ENCODE assay signal across 2 cellular contexts in the genomic region with DNA sequence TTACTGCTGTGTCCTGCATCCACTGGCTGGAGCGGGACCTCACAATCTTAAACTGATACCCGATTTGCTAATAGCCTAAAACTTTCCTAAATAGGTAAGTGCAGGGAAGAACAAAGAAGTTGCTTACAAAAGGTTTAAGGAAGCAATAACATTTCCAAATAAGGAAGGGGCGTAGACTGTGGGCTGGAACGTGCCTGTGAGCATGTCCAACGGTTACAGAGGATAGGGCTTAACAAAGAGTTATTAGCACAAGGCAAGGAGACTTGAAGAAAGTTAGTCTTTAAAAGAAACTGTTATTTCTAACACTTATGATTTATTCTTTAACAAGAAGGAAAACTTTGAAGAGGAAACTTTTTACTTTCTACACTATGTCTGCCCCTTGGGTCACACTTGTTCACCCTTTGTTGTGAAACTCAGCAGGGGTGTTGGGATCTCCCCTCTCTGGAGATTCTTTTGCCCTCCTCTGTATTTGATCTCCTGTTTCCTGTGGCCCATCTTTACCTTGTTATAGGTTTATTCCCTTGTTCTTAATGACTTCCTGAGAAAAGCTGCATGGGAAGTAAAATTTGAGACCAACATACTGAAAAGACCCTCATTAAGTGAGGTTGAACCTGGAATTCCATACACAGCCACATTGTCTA.
TF ChIP-seq lines count a peak whose summit lies in the region.

No MANE protein-coding gene starts in this region.

TF ChIP-seq in HEK293, 187 proteins besides CTCF, POLR2A, EP300 and RAD21 (continued from another document):
- no peak for TF ChIP-seq BCL11B (tag by site-specific recombination; IDR thresholded peaks at IDR 0.05; ENCODE audit: low read depth)
- TF ChIP-seq, protein P1, sequence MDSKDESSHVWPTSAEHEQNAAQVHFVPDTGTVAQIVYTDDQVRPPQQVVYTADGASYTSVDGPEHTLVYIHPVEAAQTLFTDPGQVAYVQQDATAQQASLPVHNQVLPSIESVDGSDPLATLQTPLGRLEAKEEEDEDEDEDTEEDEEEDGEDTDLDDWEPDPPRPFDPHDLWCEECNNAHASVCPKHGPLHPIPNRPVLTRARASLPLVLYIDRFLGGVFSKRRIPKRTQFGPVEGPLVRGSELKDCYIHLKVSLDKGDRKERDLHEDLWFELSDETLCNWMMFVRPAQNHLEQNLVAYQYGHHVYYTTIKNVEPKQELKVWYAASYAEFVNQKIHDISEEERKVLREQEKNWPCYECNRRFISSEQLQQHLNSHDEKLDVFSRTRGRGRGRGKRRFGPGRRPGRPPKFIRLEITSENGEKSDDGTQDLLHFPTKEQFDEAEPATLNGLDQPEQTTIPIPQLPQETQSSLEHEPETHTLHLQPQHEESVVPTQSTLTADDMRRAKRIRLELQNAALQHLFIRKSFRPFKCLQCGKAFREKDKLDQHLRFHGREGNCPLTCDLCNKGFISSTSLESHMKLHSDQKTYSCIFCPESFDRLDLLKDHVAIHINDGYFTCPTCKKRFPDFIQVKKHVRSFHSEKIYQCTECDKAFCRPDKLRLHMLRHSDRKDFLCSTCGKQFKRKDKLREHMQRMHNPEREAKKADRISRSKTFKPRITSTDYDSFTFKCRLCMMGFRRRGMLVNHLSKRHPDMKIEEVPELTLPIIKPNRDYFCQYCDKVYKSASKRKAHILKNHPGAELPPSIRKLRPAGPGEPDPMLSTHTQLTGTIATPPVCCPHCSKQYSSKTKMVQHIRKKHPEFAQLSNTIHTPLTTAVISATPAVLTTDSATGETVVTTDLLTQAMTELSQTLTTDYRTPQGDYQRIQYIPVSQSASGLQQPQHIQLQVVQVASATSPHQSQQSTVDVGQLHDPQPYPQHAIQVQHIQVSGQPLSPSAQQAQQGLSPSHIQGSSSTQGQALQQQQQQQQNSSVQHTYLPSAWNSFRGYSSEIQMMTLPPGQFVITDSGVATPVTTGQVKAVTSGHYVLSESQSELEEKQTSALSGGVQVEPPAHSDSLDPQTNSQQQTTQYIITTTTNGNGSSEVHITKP (tag by site-specific recombination; IDR thresholded peaks at IDR 0.05): 0 out of 2 replicates have a peak, but pooled peaks have one; percentile 10

TF ChIP-seq in SK-N-SH, 30 proteins besides CTCF, POLR2A, EP300 and RAD21 (continued from another document):
- TF ChIP-seq ELF1 (IDR thresholded peaks at IDR 0.05): no peak
- no peak for TF ChIP-seq TCF12 (IDR thresholded peaks at IDR 0.05)
- TF ChIP-seq, protein P2, sequence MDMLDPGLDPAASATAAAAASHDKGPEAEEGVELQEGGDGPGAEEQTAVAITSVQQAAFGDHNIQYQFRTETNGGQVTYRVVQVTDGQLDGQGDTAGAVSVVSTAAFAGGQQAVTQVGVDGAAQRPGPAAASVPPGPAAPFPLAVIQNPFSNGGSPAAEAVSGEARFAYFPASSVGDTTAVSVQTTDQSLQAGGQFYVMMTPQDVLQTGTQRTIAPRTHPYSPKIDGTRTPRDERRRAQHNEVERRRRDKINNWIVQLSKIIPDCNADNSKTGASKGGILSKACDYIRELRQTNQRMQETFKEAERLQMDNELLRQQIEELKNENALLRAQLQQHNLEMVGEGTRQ (IDR thresholded peaks at IDR 0.05; ENCODE audit: borderline replicate concordance, low read depth, low read length): no peak
- TF ChIP-seq FOXM1 (IDR thresholded peaks at IDR 0.05; ENCODE audit: low read depth): no peak
- no peak for TF ChIP-seq RFX5 (IDR thresholded peaks at IDR 0.05; ENCODE audit: low read length)
- TF ChIP-seq YY1 (IDR thresholded peaks at IDR 0.05; ENCODE audit: low read depth): no peak
- TF ChIP-seq NFIC (IDR thresholded peaks at IDR 0.05; ENCODE audit: borderline replicate concordance): no peak
- TF ChIP-seq, protein P3, sequence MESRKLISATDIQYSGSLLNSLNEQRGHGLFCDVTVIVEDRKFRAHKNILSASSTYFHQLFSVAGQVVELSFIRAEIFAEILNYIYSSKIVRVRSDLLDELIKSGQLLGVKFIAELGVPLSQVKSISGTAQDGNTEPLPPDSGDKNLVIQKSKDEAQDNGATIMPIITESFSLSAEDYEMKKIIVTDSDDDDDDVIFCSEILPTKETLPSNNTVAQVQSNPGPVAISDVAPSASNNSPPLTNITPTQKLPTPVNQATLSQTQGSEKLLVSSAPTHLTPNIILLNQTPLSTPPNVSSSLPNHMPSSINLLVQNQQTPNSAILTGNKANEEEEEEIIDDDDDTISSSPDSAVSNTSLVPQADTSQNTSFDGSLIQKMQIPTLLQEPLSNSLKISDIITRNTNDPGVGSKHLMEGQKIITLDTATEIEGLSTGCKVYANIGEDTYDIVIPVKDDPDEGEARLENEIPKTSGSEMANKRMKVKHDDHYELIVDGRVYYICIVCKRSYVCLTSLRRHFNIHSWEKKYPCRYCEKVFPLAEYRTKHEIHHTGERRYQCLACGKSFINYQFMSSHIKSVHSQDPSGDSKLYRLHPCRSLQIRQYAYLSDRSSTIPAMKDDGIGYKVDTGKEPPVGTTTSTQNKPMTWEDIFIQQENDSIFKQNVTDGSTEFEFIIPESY (IDR thresholded peaks at IDR 0.05; ENCODE audit: borderline replicate concordance, low read depth): no peak
- TF ChIP-seq FOXJ3 (CRISPR knock-in tag; IDR thresholded peaks at IDR 0.05): no peak
- TF ChIP-seq SMC3 (IDR thresholded peaks at IDR 0.05; ENCODE audit: low read depth, low read length): no peak
- TF ChIP-seq RCOR1 (IDR thresholded peaks at IDR 0.05; ENCODE audit: low read length): no peak
- no peak for TF ChIP-seq EZH2phosphoT487 (IDR thresholded peaks at IDR 0.05; ENCODE audit: borderline replicate concordance, low read depth)
- no peak for TF ChIP-seq FOSL2 (IDR thresholded peaks at IDR 0.05; ENCODE audit: borderline replicate concordance, low read depth)
- TF ChIP-seq JUND (IDR thresholded peaks at IDR 0.05): no peak
